In genomic region chr11:69536406-69536805, GRCh38 we compare ENCODE assay signal across 1 cellular context.
TF ChIP-seq lines count a peak whose summit lies in the region.

No MANE protein-coding gene starts in this region.

TF ChIP-seq in HepG2, 621 proteins besides CTCF, POLR2A, EP300 and RAD21:
- TF ChIP-seq KDM5B (CRISPR knock-in tag; IDR thresholded peaks at IDR 0.05; ENCODE audit: borderline replicate concordance) = no peak
- no peak for TF ChIP-seq MZF1 (CRISPR knock-in tag; IDR thresholded peaks at IDR 0.05; ENCODE audit: borderline replicate concordance)
- TF ChIP-seq NR0B2 (CRISPR knock-in tag; IDR thresholded peaks at IDR 0.05) = no peak
- TF ChIP-seq MAX (IDR thresholded peaks at IDR 0.05) = no peak
- no peak for TF ChIP-seq ZNF362 (CRISPR knock-in tag; IDR thresholded peaks at IDR 0.05; ENCODE audit: borderline replicate concordance)
- no peak for TF ChIP-seq MLX (CRISPR knock-in tag; IDR thresholded peaks at IDR 0.05)
- no peak for TF ChIP-seq ZNF143 (CRISPR knock-in tag; IDR thresholded peaks at IDR 0.05)
- no peak for TF ChIP-seq CENPBD1 (CRISPR knock-in tag; IDR thresholded peaks at IDR 0.05; ENCODE audit: borderline replicate concordance, low read depth)
- no peak for TF ChIP-seq MTA3 (CRISPR knock-in tag; IDR thresholded peaks at IDR 0.05)
